31 cellular contexts compared by ENCODE assay signal in the genomic region with DNA sequence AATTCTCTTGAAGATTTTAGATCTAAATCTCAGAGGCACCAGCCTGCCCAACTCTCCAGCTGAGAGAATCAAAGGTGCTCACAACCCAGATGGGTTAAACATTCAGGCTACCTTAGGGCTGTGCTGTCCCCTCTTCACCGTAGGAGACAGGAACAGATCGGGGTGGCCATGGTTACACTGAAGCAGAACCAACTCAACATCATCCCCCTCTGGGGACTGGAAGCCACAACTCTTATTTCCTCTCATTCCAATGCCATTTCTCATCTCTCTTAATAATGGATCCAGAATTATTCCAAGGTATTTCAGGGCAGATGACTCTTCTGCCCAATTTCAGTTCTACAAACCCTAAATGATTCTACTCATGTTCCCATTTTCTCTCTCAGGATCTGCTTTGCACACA.
DNase-seq lines count a peak whose midpoint lies in the region; FAIRE-seq and TF ChIP-seq lines count a peak whose summit lies in the region.
"Had no signal": no experiment of that assay in that cellular context is flagged by ENCODE, and none has a peak within 500 bp of the region (broad histone marks: within the 10 kb centered on the region; RNA-seq: fewer than 3 reads in every experiment).

No MANE protein-coding gene starts in this region.

- no peak for TF ChIP-seq POLR2A in GM12891 (IDR thresholded peaks at IDR 0.05; ENCODE audit: low read depth, low read length)

- H3K4me3 Mint-ChIP-seq in activated CD4-positive, alpha-beta T cell treated with anti-CD3 and anti-CD28 coated beads, Interleukin-2, amount 10 ng/mL, durations not matched to agents 7 days and 5 days, result no peak overlapping the region
- H3K4me3 Mint-ChIP-seq: activated B cell treated with CpG ODN at 0.5 μM for 24 hours; activated naive CD8-positive, alpha-beta T cell treated with anti-CD3 and anti-CD28 coated beads, Interleukin-2, amount 10 ng/mL, durations not matched to agents 7 days and 5 days; activated T-cell treated with anti-CD3 and anti-CD28 coated beads, Interleukin-2, amount 50 U/mL, for 24 hours; dendritic cell treated with granulocyte-macrophage colony-stimulating factor and Interleukin-4, amounts not matched to agents 40 ng/mL and 50 ng/mL, for 4 days; endodermal cell; natural killer cell had no signal

- no peaks in the 10 kb centered on the region for H3K4me1 Mint-ChIP-seq in activated CD4-positive, alpha-beta T cell treated with anti-CD3 and anti-CD28 coated beads, Interleukin-2, amount 10 ng/mL, durations not matched to agents 7 days and 5 days
- H3K4me1 Mint-ChIP-seq: activated B cell treated with CpG ODN at 0.5 μM for 24 hours; activated naive CD8-positive, alpha-beta T cell treated with anti-CD3 and anti-CD28 coated beads, Interleukin-2, amount 10 ng/mL, durations not matched to agents 7 days and 5 days; natural killer cell had no signal

- no peak for TF ChIP-seq CTCF in astrocyte of the spinal cord (IDR thresholded peaks at IDR 0.05; ENCODE audit: low read depth, low read length)

- FAIRE-seq in urothelium cell line (lab: Jason Lieb, UNC), result no peak
- FAIRE-seq in GM12891 (lab: Jason Lieb, UNC), result no peak

- H3K27me3 Mint-ChIP-seq in activated CD4-positive, alpha-beta T cell treated with anti-CD3 and anti-CD28 coated beads, Interleukin-2, amount 10 ng/mL, durations not matched to agents 7 days and 5 days, result no peaks in the 10 kb centered on the region
- H3K27me3 Mint-ChIP-seq: activated B cell treated with CpG ODN at 0.5 μM for 24 hours; activated naive CD8-positive, alpha-beta T cell treated with anti-CD3 and anti-CD28 coated beads, Interleukin-2, amount 10 ng/mL, durations not matched to agents 7 days and 5 days; dendritic cell treated with granulocyte-macrophage colony-stimulating factor and Interleukin-4, amounts not matched to agents 40 ng/mL and 50 ng/mL, for 4 days had no signal

- no peaks in the 10 kb centered on the region for H3K9me3 Mint-ChIP-seq in activated CD4-positive, alpha-beta T cell treated with anti-CD3 and anti-CD28 coated beads, Interleukin-2, amount 10 ng/mL, durations not matched to agents 7 days and 5 days
- H3K9me3 Mint-ChIP-seq: activated B cell treated with CpG ODN at 0.5 μM for 24 hours; activated naive CD8-positive, alpha-beta T cell treated with anti-CD3 and anti-CD28 coated beads, Interleukin-2, amount 10 ng/mL, durations not matched to agents 7 days and 5 days; activated T-cell treated with anti-CD3 and anti-CD28 coated beads, Interleukin-2, amount 50 U/mL, for 24 hours; dendritic cell treated with granulocyte-macrophage colony-stimulating factor and Interleukin-4, amounts not matched to agents 40 ng/mL and 50 ng/mL, for 4 days; endodermal cell had no signal

- H3K27ac Mint-ChIP-seq in activated CD4-positive, alpha-beta T cell treated with anti-CD3 and anti-CD28 coated beads, Interleukin-2, amount 10 ng/mL, durations not matched to agents 7 days and 5 days, result no peak overlapping the region
- H3K27ac Mint-ChIP-seq: activated B cell treated with CpG ODN at 0.5 μM for 24 hours; activated naive CD8-positive, alpha-beta T cell treated with anti-CD3 and anti-CD28 coated beads, Interleukin-2, amount 10 ng/mL, durations not matched to agents 7 days and 5 days; activated T-cell treated with anti-CD3 and anti-CD28 coated beads, Interleukin-2, amount 50 U/mL, for 24 hours; dendritic cell treated with granulocyte-macrophage colony-stimulating factor and Interleukin-4, amounts not matched to agents 40 ng/mL and 50 ng/mL, for 4 days; endodermal cell; natural killer cell had no signal

- POLR2A ChIA-PET in activated CD4-positive, alpha-beta T cell treated with anti-CD3 and anti-CD28 coated beads, Interleukin-2, amount 10 ng/mL, durations not matched to agents 7 days and 5 days (lab: Charles Lee), result no interaction called here

- in situ Hi-C loops in astrocyte of the spinal cord (cut with HindIII; ENCODE audit: low sequenced_read_pairs), result no loop called here

- DNase-seq in ELR (ENCODE audit: low read depth) (peak; percentile 11), LHCN-M2 (ENCODE audit: low read depth) (peak; percentile 14), astrocyte of the spinal cord (ENCODE audit: low read depth, low spot score) (peak; percentile 9), urothelium cell line (ENCODE audit: low spot score) (peak; percentile 62), NCI-H1930 (lab: John Stamatoyannopoulos, UW) (no peak), GM12891 (ENCODE audit: insufficient read length, low spot score) (no peak)
- no peak for DNase-seq in activated CD4-positive, alpha-beta T cell treated with anti-CD3 and anti-CD28 coated beads, Interleukin-2, amount 10 ng/mL, durations not matched to agents 7 days and 5 days
- DNase-seq: activated B cell treated with CpG ODN at 0.5 μM for 24 hours; activated effector memory CD4-positive, alpha-beta T cell treated with anti-CD3 and anti-CD28 coated beads, Interleukin-2, amount 50 U/mL, for 16 hours; activated naive CD8-positive, alpha-beta T cell treated with anti-CD3 and anti-CD28 coated beads, Interleukin-2, amount 10 ng/mL, durations not matched to agents 7 days and 5 days; activated T-cell treated with anti-CD3 and anti-CD28 coated beads, Interleukin-2, amount 50 U/mL, for 24 hours; aorta; caudate nucleus; endodermal cell; foreskin fibroblast; HCEC 1CT; Kasumi-1; kidney glomerular epithelial cell; lower lobe of right lung; MV-4-11; natural killer cell; NCI-H146; nucleus accumbens; RPMI8226; sigmoid colon; stimulated activated CD4-positive, alpha-beta T cell treated with anti-CD3 and anti-CD28 coated beads, Interleukin-4, amount 100 ng/mL, for 1 hour; stomach; tibial artery had no signal

- H3K36me3 Mint-ChIP-seq in activated CD4-positive, alpha-beta T cell treated with anti-CD3 and anti-CD28 coated beads, Interleukin-2, amount 10 ng/mL, durations not matched to agents 7 days and 5 days (ENCODE audit: low read depth), result no peaks in the 10 kb centered on the region
- H3K36me3 Mint-ChIP-seq: activated naive CD8-positive, alpha-beta T cell treated with anti-CD3 and anti-CD28 coated beads, Interleukin-2, amount 10 ng/mL, durations not matched to agents 7 days and 5 days; natural killer cell had no signal

- H3K4me3 ChIP-seq in astrocyte of the spinal cord (ENCODE audit: low read depth, low read length), result no peak overlapping the region
- H3K4me3 ChIP-seq: hepatocyte, lower lobe of right lung, prostate gland, sigmoid colon, stomach, tibial artery had no signal

- CTCF ChIA-PET in activated CD4-positive, alpha-beta T cell treated with anti-CD3 and anti-CD28 coated beads, Interleukin-2, amount 10 ng/mL, durations not matched to agents 7 days and 5 days (lab: Charles Lee), result no interaction called here

TF ChIP-seq in GM12891, 5 proteins besides CTCF, POLR2A, EP300 and RAD21:
- TF ChIP-seq POU2F2 (IDR thresholded peaks at IDR 0.05; ENCODE audit: low read depth, low read length) (no peak), SPI1 (IDR thresholded peaks at IDR 0.05; ENCODE audit: low read depth, low read length) (no peak), PAX5 (IDR thresholded peaks at IDR 0.05; ENCODE audit: insufficient read depth, low read length, severe bottlenecking) (no peak), TAF1 (IDR thresholded peaks at IDR 0.05; ENCODE audit: low read depth, low read length) (no peak), POLR2AphosphoS5 (IDR thresholded peaks at IDR 0.05; ENCODE audit: low read depth, low read length) (no peak)

Comparison
In these comparisons a context has a peak if more than half of its experiments do, and no peak if none do; other contexts are left out.
1. DNase-seq: peak in ELR (single experiment), LHCN-M2 (single experiment), astrocyte of the spinal cord (single experiment) and urothelium cell line (single experiment); none in NCI-H1930 (0 of 2), activated CD4-positive, alpha-beta T cell treated with anti-CD3 and anti-CD28 coated beads, Interleukin-2, amount 10 ng/mL, durations not matched to agents 7 days and 5 days (single experiment) and GM12891 (single experiment).